ENCODE assay signal across 32 cellular contexts in genomic region chr5:143566139-143566538, GRCh38.
"Had no signal": no experiment of that assay in that cellular context is flagged by ENCODE, and none has a peak within 500 bp of the region (broad histone marks: within the 10 kb centered on the region; RNA-seq: fewer than 3 reads in every experiment).

No MANE protein-coding gene starts in this region.

- H3K4me1 ChIP-seq: adrenal gland, breast epithelium had no signal

- H3K36me3 ChIP-seq: adrenal gland, brain microvascular endothelial cell, breast epithelium had no signal

- H3K4me3 ChIP-seq: adrenal gland, body of pancreas, breast epithelium had no signal

- H3K27me3 ChIP-seq: adrenal gland, body of pancreas, brain microvascular endothelial cell, breast epithelium had no signal

- ATAC-seq: activated CD8-positive, alpha-beta T cell treated with anti-CD3 and anti-CD28 coated beads for 36 hours; activated naive CD4-positive, alpha-beta T cell treated with anti-CD3 and anti-CD28 coated beads, Interleukin-2, amount 50 U/mL, for 72 hours; activated T-cell treated with anti-CD3 and anti-CD28 coated beads, Interleukin-2, amount 50 U/mL, for 4 hours; activated T-cell treated with anti-CD3 and anti-CD28 coated beads, Interleukin-2, amount 50 U/mL, for 72 hours; activated T-helper 17 cell treated with anti-CD3 and anti-CD28 coated beads, Interleukin-2, amount 50 U/mL, for 72 hours; body of pancreas had no signal

- H3K9me3 ChIP-seq: adrenal gland, body of pancreas, breast epithelium had no signal

- DNase-seq: activated B cell treated with CpG ODN at 0.5 μM for 24 hours; activated CD4-positive, alpha-beta memory T cell treated with anti-CD3 and anti-CD28 coated beads for 36 hours; activated CD4-positive, alpha-beta T cell treated with anti-CD3 and anti-CD28 coated beads for 4 hours; activated CD4-positive, alpha-beta T cell treated with anti-CD3 and anti-CD28 coated beads, Interleukin-2, amount 10 ng/mL, durations not matched to agents 24 days and 14 days; activated CD4-positive, alpha-beta T cell treated with anti-CD3 and anti-CD28 coated beads, Interleukin-2, amount 50 U/mL, for 1 hour; activated CD4-positive, alpha-beta T cell treated with anti-CD3 and anti-CD28 coated beads, Interleukin-2, amount 50 U/mL, for 4 hours; activated CD4-positive, CD25-positive, alpha-beta regulatory T cell treated with anti-CD3 and anti-CD28 coated beads, Interleukin-2, amount 50 U/mL, for 72 hours; activated CD8-positive, alpha-beta memory T cell treated with anti-CD3 and anti-CD28 coated beads, Interleukin-2, amount 50 U/mL, for 4 hours; activated CD8-positive, alpha-beta T cell treated with anti-CD3 and anti-CD28 coated beads for 36 hours; activated effector memory CD4-positive, alpha-beta T cell treated with anti-CD3 and anti-CD28 coated beads, Interleukin-2, amount 50 U/mL, for 16 hours; activated gamma-delta T cell treated with Interleukin-2 at 50 U/mL for 16 hours; activated naive CD4-positive, alpha-beta T cell; activated naive CD4-positive, alpha-beta T cell treated with anti-CD3 and anti-CD28 coated beads for 36 hours; activated naive CD4-positive, alpha-beta T cell treated with anti-CD3 and anti-CD28 coated beads, Interleukin-2, amount 50 U/mL, for 16 hours; activated naive CD8-positive, alpha-beta T cell treated with anti-CD3 and anti-CD28 coated beads for 36 hours; activated T-cell treated with anti-CD3 and anti-CD28 coated beads for 4 hours; activated T-cell treated with anti-CD3 and anti-CD28 coated beads, Interleukin-2, amount 50 U/mL, for 1 hour; activated T-cell treated with anti-CD3 and anti-CD28 coated beads, Interleukin-2, amount 50 U/mL, for 4 hours; activated T-cell treated with anti-CD3 and anti-CD28 coated beads, Interleukin-2, amount 50 U/mL, for 72 hours; adrenal gland; amniotic stem cell; aorta; body of pancreas; brain microvascular endothelial cell; central memory CD4-positive, alpha-beta T cell; T-helper 1 cell; T-helper 2 cell; T-helper 9 cell had no signal

- H3K27ac ChIP-seq: adrenal gland, body of pancreas, brain microvascular endothelial cell, breast epithelium, VCaP had no signal
